Comparison of ENCODE assay signal across 1 cellular context in genomic region chr9:76359365-76359764, GRCh38.
A peak's percentile ranks its signal among the peaks of the same experiment; 100 is the strongest.
TF ChIP-seq lines count a peak whose summit lies in the region.

No MANE protein-coding gene starts in this region.

TF ChIP-seq in K562, 482 proteins besides CTCF, POLR2A, EP300 and RAD21 (continued from another document):
- peak in 1 of 2 experiments; percentile 51 for TF ChIP-seq AFF1 (IDR thresholded peaks at IDR 0.05; ENCODE audit: low read depth in 1 of 2, partially characterized antibody in 2 of 2)
- TF ChIP-seq TBL1XR1 (IDR thresholded peaks at IDR 0.05; ENCODE audit: low read length in 2 of 2), result peak in 1 of 2 experiments; percentile 78; a peak in 2 of 4 replicates
- peak; percentile 96 for TF ChIP-seq TAL1 (IDR thresholded peaks at IDR 0.05)
- no peak for TF ChIP-seq NR4A1 (CRISPR knock-in tag; IDR thresholded peaks at IDR 0.05)
- 0 out of 2 replicates have a peak, but pooled peaks have one; percentile 49 for TF ChIP-seq NR4A1 (tag; IDR thresholded peaks at IDR 0.05)
- TF ChIP-seq, protein P1, sequence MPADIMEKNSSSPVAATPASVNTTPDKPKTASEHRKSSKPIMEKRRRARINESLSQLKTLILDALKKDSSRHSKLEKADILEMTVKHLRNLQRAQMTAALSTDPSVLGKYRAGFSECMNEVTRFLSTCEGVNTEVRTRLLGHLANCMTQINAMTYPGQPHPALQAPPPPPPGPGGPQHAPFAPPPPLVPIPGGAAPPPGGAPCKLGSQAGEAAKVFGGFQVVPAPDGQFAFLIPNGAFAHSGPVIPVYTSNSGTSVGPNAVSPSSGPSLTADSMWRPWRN (IDR thresholded peaks at IDR 0.05; ENCODE audit: low read depth), result 0 out of 2 replicates have a peak, but pooled peaks have one; percentile 34
- TF ChIP-seq ZNF445 (CRISPR knock-in tag; IDR thresholded peaks at IDR 0.05; ENCODE audit: low read depth), result no peak
- TF ChIP-seq CBX8 (IDR thresholded peaks at IDR 0.05; ENCODE audit: borderline replicate concordance, extremely low read depth, low read depth, low read length, poor library complexity, severe bottlenecking), result no peak
- TF ChIP-seq ZNF212 (CRISPR knock-in tag; IDR thresholded peaks at IDR 0.05), result no peak
- TF ChIP-seq TEAD4 (IDR thresholded peaks at IDR 0.05; ENCODE audit: low read length), result peak; percentile 95
- no peak for TF ChIP-seq TEAD4 (CRISPR knock-in tag; IDR thresholded peaks at IDR 0.05; ENCODE audit: borderline replicate concordance)
- TF ChIP-seq GATA2 (CRISPR knock-in tag; IDR thresholded peaks at IDR 0.05), result peak; percentile 75; the same call in 1 of the 2 replicates
- TF ChIP-seq NR2F6 (CRISPR knock-in tag; IDR thresholded peaks at IDR 0.05), result no peak
- TF ChIP-seq L3MBTL2 (IDR thresholded peaks at IDR 0.05), result peak; percentile 55; the same call in 1 of the 2 replicates
- peak; percentile 96 for TF ChIP-seq CBFA2T3 (IDR thresholded peaks at IDR 0.05)
- TF ChIP-seq, protein P2, sequence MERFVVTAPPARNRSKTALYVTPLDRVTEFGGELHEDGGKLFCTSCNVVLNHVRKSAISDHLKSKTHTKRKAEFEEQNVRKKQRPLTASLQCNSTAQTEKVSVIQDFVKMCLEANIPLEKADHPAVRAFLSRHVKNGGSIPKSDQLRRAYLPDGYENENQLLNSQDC (CRISPR knock-in tag; IDR thresholded peaks at IDR 0.05), result no peak
- no peak for TF ChIP-seq NONO (IDR thresholded peaks at IDR 0.05; ENCODE audit: low read depth in 2 of 2, low read length in 1 of 2)
- TF ChIP-seq, protein P3, sequence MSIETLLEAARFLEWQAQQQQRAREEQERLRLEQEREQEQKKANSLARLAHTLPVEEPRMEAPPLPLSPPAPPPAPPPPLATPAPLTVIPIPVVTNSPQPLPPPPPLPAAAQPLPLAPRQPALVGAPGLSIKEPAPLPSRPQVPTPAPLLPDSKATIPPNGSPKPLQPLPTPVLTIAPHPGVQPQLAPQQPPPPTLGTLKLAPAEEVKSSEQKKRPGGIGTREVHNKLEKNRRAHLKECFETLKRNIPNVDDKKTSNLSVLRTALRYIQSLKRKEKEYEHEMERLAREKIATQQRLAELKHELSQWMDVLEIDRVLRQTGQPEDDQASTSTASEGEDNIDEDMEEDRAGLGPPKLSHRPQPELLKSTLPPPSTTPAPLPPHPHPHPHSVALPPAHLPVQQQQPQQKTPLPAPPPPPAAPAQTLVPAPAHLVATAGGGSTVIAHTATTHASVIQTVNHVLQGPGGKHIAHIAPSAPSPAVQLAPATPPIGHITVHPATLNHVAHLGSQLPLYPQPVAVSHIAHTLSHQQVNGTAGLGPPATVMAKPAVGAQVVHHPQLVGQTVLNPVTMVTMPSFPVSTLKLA (conservative IDR thresholded peaks at IDR 0.05), result peak in 1 of 2 experiments; percentile 51; a peak in 1 of 4 replicates
- peak; percentile 74; the same call in 1 of the 2 replicates for TF ChIP-seq SMARCC2 (IDR thresholded peaks at IDR 0.05; ENCODE audit: low read depth)
- TF ChIP-seq MBD2 (IDR thresholded peaks at IDR 0.05; ENCODE audit: borderline replicate concordance, low read depth), result peak; percentile 37; the same call in 1 of the 2 replicates
- peak; percentile 32; the same call in 1 of the 2 replicates for TF ChIP-seq BHLHE40 (IDR thresholded peaks at IDR 0.05; ENCODE audit: low read length)
- peak; percentile 85 for TF ChIP-seq SMAD4 (CRISPR knock-in tag; conservative IDR thresholded peaks at IDR 0.05)
- TF ChIP-seq SMARCE1 (IDR thresholded peaks at IDR 0.05), result peak; percentile 93
- no peak for TF ChIP-seq CBX1 (IDR thresholded peaks at IDR 0.05; ENCODE audit: low read depth)
- no peak for TF ChIP-seq NR2C2 (CRISPR knock-in tag; IDR thresholded peaks at IDR 0.05)
- TF ChIP-seq NR2C2 (tag; IDR thresholded peaks at IDR 0.05), result peak; percentile 21; the same call in 1 of the 2 replicates
- 0 out of 6 replicates have a peak, but pooled peaks of 1 of the 3 experiments have one; percentile 38 for TF ChIP-seq ZBTB11 (CRISPR knock-in tag; IDR thresholded peaks at IDR 0.05)
- TF ChIP-seq MXI1 (IDR thresholded peaks at IDR 0.05; ENCODE audit: low read depth, low read length), result peak; percentile 21; the same call in 1 of the 2 replicates
- TF ChIP-seq ZNF24 (IDR thresholded peaks at IDR 0.05), result peak; percentile 70; the same call in 1 of the 2 replicates
- 0 out of 2 replicates have a peak, but pooled peaks have one; percentile 50 for TF ChIP-seq CHAMP1 (IDR thresholded peaks at IDR 0.05)
